In the genomic region with DNA sequence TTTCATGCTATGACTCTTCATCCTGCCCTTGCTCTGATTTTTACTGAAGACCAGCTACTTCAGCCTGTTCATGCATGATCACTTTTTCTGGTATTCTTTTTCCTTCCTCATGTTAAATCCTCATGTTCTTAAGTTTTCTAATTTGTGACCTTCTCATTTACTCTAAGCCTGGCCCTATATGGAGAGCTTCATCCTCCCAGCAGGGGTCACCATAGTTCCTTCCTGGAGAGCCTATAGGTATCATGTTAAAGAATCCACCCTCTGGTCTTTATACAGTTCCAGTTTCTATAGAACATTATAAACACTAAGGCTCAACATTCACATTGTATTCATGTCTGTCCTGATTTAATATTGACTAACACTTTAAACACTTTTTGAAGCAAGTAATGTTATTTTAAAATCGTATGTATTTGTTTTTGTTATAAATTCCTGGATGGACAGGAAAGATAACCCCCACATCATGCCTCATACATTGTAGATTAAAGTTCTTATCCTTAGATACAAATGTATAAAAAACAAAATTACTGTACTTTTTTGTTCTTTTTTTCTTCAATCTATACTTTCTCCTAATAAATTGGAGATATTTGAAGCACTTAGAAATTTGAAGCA, we compare ENCODE assay signal across 9 cellular contexts. TPM values are rescaled to one million over a fixed set of nuclear protein-coding genes. Genes with fewer than 3 reads are reported as not detected.
DNase-seq lines count a peak whose midpoint lies in the region; ATAC-seq and TF ChIP-seq lines count a peak whose summit lies in the region.
"Had no signal": no experiment of that assay in that cellular context is flagged by ENCODE, and none has a peak within 500 bp of the region (broad histone marks: within the 10 kb centered on the region; RNA-seq: fewer than 3 reads in every experiment).

No MANE protein-coding gene starts in this region.

- no peak overlapping the region for H3K9ac ChIP-seq in neuronal stem cell (ENCODE audit: low read depth, low read length, poor library complexity)

- H3K18ac ChIP-seq in neuronal stem cell (ENCODE audit: low read length), result no peak overlapping the region

- H2BK15ac ChIP-seq in neuronal stem cell (ENCODE audit: low read length), result no peak overlapping the region

- 19 to 24% methylated on average over 1 of the region's 1 CpG for WGBS in esophagus squamous epithelium, 2 donors
- no CpG with 5 or more reads among the region's 1 CpG for WGBS in neuronal stem cell (ENCODE audit: extremely low coverage in 2 of 2, insufficient read length in 2 of 2, insufficient replicate concordance in 1 of 2), 2 donors
- WGBS in transverse colon (ENCODE audit: low coverage in 1 of 2), 2 donors, result 13 to 44% methylated on average over 1 of the region's 1 CpG

- ATAC-seq in GM19035 (IDR thresholded peaks at IDR 0.05; ENCODE audit: unreplicated experiment) (peak; percentile 99), HG03159 (IDR thresholded peaks at IDR 0.05; ENCODE audit: unreplicated experiment) (peak; percentile 98)
- ATAC-seq in activated CD8-positive, alpha-beta T cell treated with anti-CD3 and anti-CD28 coated beads for 36 hours, result peak; percentile 98

- no peaks in the 10 kb centered on the region for H3K36me3 Mint-ChIP-seq in activated CD8-positive, alpha-beta T cell treated with anti-CD3 and anti-CD28 coated beads for 36 hours (ENCODE audit: low read depth)
- H3K36me3 Mint-ChIP-seq: activated naive CD8-positive, alpha-beta T cell had no signal

- no peak overlapping the region for H4K91ac ChIP-seq in neuronal stem cell (ENCODE audit: low read depth, low read length, poor library complexity)

- CTCF ChIA-PET in activated CD8-positive, alpha-beta T cell treated with anti-CD3 and anti-CD28 coated beads for 36 hours (lab: Charles Lee), result interaction anchor here (0.6 to 4.7 kb wide), 25 partner anchors 9 to 389 kb away, joined by 3 to 35 read pairs (median 4); partner anchors contain the start of gene MMAA

- no peak overlapping the region for H2AK5ac ChIP-seq in neuronal stem cell (ENCODE audit: low read depth, low read length)

- H3K27me3 ChIP-seq in esophagus squamous epithelium, result no peaks in the 10 kb centered on the region
- no peaks in the 10 kb centered on the region for H3K27me3 ChIP-seq in neuronal stem cell (ENCODE audit: control insufficient read depth in 3 of 3, insufficient read depth in 3 of 3, low read depth in 1 of 3, low read length in 3 of 3)
- H3K27me3 ChIP-seq in transverse colon, result no peaks in the 10 kb centered on the region

- no peaks in the 10 kb centered on the region for H3K9me3 Mint-ChIP-seq in activated CD8-positive, alpha-beta T cell treated with anti-CD3 and anti-CD28 coated beads for 36 hours

- H3K4me3 Mint-ChIP-seq in activated CD8-positive, alpha-beta T cell treated with anti-CD3 and anti-CD28 coated beads for 36 hours, result no peak overlapping the region
- H3K4me3 Mint-ChIP-seq: activated naive CD8-positive, alpha-beta T cell had no signal

- no peaks in the 10 kb centered on the region for H3K4me1 Mint-ChIP-seq in activated CD8-positive, alpha-beta T cell treated with anti-CD3 and anti-CD28 coated beads for 36 hours (ENCODE audit: low read depth)

- TF ChIP-seq EP300 in transverse colon (IDR thresholded peaks at IDR 0.05; ENCODE audit: low read depth), result no peak

- H3K4me1 ChIP-seq in esophagus squamous epithelium (peaks cover 0 to 5% (median 0%) of the 10 kb centered on the region in 3 donors), neuronal stem cell (ENCODE audit: control insufficient read depth in 2 of 2, insufficient read depth in 1 of 2, low read depth in 1 of 2, low read length in 2 of 2) (no peaks in the 10 kb centered on the region), transverse colon (no peaks in the 10 kb centered on the region)

- H2BK5ac ChIP-seq in neuronal stem cell (ENCODE audit: low read length), result no peak overlapping the region

- H3K27ac ChIP-seq in esophagus squamous epithelium (no peak overlapping the region), neuronal stem cell (replicated peaks; ENCODE audit: low read length) (no peak overlapping the region), transverse colon (no peak overlapping the region)

- in situ Hi-C loops in transverse colon (cut with MboI; ENCODE audit: low pct_ligation_motif_present in 1 of 4, low pct_unique_long_range_greater_than_20kb in 1 of 4, low sequenced_read_pairs in 3 of 4), result loop anchor here (10.0 to 25.0 kb wide), 3 partner anchors 321 to 371 kb away; no protein-coding TSS in a partner anchor

- no peak overlapping the region for H2AFZ ChIP-seq in neuronal stem cell (ENCODE audit: low read length)

- no peaks in the 10 kb centered on the region for H3K27me3 Mint-ChIP-seq in activated CD8-positive, alpha-beta T cell treated with anti-CD3 and anti-CD28 coated beads for 36 hours

- H2BK120ac ChIP-seq in neuronal stem cell (ENCODE audit: low read depth, low read length), result no peak overlapping the region

- intact Hi-C loops in activated CD8-positive, alpha-beta T cell treated with anti-CD3 and anti-CD28 coated beads for 36 hours (cut with micrococcal nuclease), result loop anchor here (1.0 to 5.0 kb wide), 3 partner anchors 248 to 375 kb away; partner anchors contain the start of gene SMAD1
- intact Hi-C loops in esophagus squamous epithelium (cut with DNase I), result loop anchor here (5.0 kb wide), 1 partner anchor 373 kb away; no protein-coding TSS in a partner anchor
- intact Hi-C loops in transverse colon (cut with DNase I; ENCODE audit: low total_unique reads), result loop anchor here (10.0 kb wide), 1 partner anchor 381 kb away; the partner anchor contains the start of gene MMAA

- POLR2A ChIA-PET in activated CD8-positive, alpha-beta T cell treated with anti-CD3 and anti-CD28 coated beads for 36 hours (lab: Charles Lee), result no interaction called here

- H3K23ac ChIP-seq in neuronal stem cell (ENCODE audit: low read depth, low read length, poor library complexity), result no peak overlapping the region

- no peak overlapping the region for H3K14ac ChIP-seq in neuronal stem cell (ENCODE audit: low read length)

- no peak overlapping the region for H2BK12ac ChIP-seq in neuronal stem cell (ENCODE audit: low read length)

- no peak overlapping the region for H3K4me2 ChIP-seq in neuronal stem cell (ENCODE audit: insufficient read depth, low read length, poor library complexity, severe bottlenecking)

- peak; percentile 85 for TF ChIP-seq CTCF in activated CD8-positive, alpha-beta T cell treated with anti-CD3 and anti-CD28 coated beads for 36 hours (IDR thresholded peaks at IDR 0.05)
- TF ChIP-seq CTCF in esophagus squamous epithelium (IDR thresholded peaks at IDR 0.05) (peak in 5 of 6 experiments; percentile 65 to 87 (median 70)), transverse colon (IDR thresholded peaks at IDR 0.05) (peak; percentile 63 to 77 (median 66))

- H3K4me3 ChIP-seq in esophagus squamous epithelium, result no peak overlapping the region
- H3K4me3 ChIP-seq in neuronal stem cell (ENCODE audit: low read length in 2 of 2), result no peak overlapping the region
- H3K4me3 ChIP-seq in transverse colon, result no peak overlapping the region

- no peak overlapping the region for H3K27ac Mint-ChIP-seq in activated CD8-positive, alpha-beta T cell treated with anti-CD3 and anti-CD28 coated beads for 36 hours
- H3K27ac Mint-ChIP-seq: activated naive CD8-positive, alpha-beta T cell had no signal

- DNase-seq in COLO668 (lab: John Stamatoyannopoulos, UW; ENCODE audit: unreplicated experiment) (peak; percentile 63), NCI-H526 (lab: John Stamatoyannopoulos, UW) (peak; percentile 53 to 87), esophagus squamous epithelium (lab: John Stamatoyannopoulos, UW) (no peak), neuronal stem cell (ENCODE audit: low spot score) (peak; percentile 52), transverse colon (peak; percentile 59)
- DNase-seq in activated CD8-positive, alpha-beta T cell treated with anti-CD3 and anti-CD28 coated beads for 36 hours, result peak; percentile 79

- H3K9me3 ChIP-seq in esophagus squamous epithelium, result no peaks in the 10 kb centered on the region
- H3K9me3 ChIP-seq in neuronal stem cell (replicated peaks in 1 of 2; ENCODE audit: control insufficient read depth in 2 of 2, insufficient read depth in 1 of 2, low read depth in 1 of 2, low read length in 2 of 2), result no peaks in the 10 kb centered on the region
- H3K9me3 ChIP-seq in transverse colon, result no peaks in the 10 kb centered on the region

- H3K79me1 ChIP-seq in neuronal stem cell (ENCODE audit: low read depth, low read length), result no peaks in the 10 kb centered on the region

- H4K8ac ChIP-seq in neuronal stem cell (ENCODE audit: low read depth, low read length), result no peak overlapping the region

- H3K36me3 ChIP-seq in esophagus squamous epithelium (no peaks in the 10 kb centered on the region), neuronal stem cell (replicated peaks in 1 of 2; ENCODE audit: control insufficient read depth in 2 of 2, insufficient read depth in 2 of 2, low read length in 2 of 2) (no peaks in the 10 kb centered on the region), transverse colon (no peaks in the 10 kb centered on the region)

- TF ChIP-seq POLR2A in esophagus squamous epithelium (IDR thresholded peaks at IDR 0.05) (no peak), transverse colon (IDR thresholded peaks at IDR 0.05) (no peak)

- no peak overlapping the region for H3K4ac ChIP-seq in neuronal stem cell (ENCODE audit: low read length)

RNA-seq across cellular contexts. Expression of gene OTUD4, which starts 53.8 kb away (rescaled TPM):
- 10 to 100 TPM; 41.4 to 49.6 TPM for total RNA-seq in activated CD8-positive, alpha-beta T cell treated with anti-CD3 and anti-CD28 coated beads for 36 hours
- total RNA-seq in esophagus squamous epithelium (10 to 100 TPM; 15.2 to 34.0 (median 25.2) TPM), transverse colon (10 to 100 TPM; 10.5 to 46.0 (median 27.6) TPM)
- polyA plus RNA-seq in neuronal stem cell (2013, experiment 1 of 2), result 19.7 TPM
- 19.9 TPM for polyA plus RNA-seq in neuronal stem cell (2013, experiment 2 of 2)
